Comparison of ENCODE assay signal across 1 cellular context in genomic region chr19:4577020-4577782, GRCh38.
TF ChIP-seq lines count a peak whose summit lies in the region.

No MANE protein-coding gene starts in this region.

TF ChIP-seq in K562, 482 proteins besides CTCF, POLR2A, EP300 and RAD21:
- TF ChIP-seq ARID2 (IDR thresholded peaks at IDR 0.05) (no peak), MYC (IDR thresholded peaks at IDR 0.05; ENCODE audit: low read depth, low read length) (no peak), MYC (CRISPR knock-in tag; IDR thresholded peaks at IDR 0.05; ENCODE audit: borderline replicate concordance, low read depth) (no peak), GATA2 (CRISPR knock-in tag; IDR thresholded peaks at IDR 0.05) (0 out of 2 replicates have a peak, but pooled peaks have one; percentile 22), ELF1 (tag; IDR thresholded peaks at IDR 0.05) (0 out of 2 replicates have a peak, but pooled peaks have one; percentile 36), KAT8 (IDR thresholded peaks at IDR 0.05; ENCODE audit: low read depth) (no peak), SIX5 (IDR thresholded peaks at IDR 0.05; ENCODE audit: borderline replicate concordance in 1 of 2, insufficient read depth in 1 of 2, low read depth in 1 of 2, low read length in 2 of 2) (peak; percentile 46 to 55; a peak in 2 of 4 replicates), CBFB (CRISPR knock-in tag; IDR thresholded peaks at IDR 0.05) (peak; percentile 57; the same call in 1 of the 2 replicates), ZNF3 (CRISPR knock-in tag; IDR thresholded peaks at IDR 0.05) (no peak), YBX1 (IDR thresholded peaks at IDR 0.05) (no peak), PRDM10 (IDR thresholded peaks at IDR 0.05; ENCODE audit: partially characterized antibody) (peak; percentile 97), RBM39 (optimal IDR thresholded peaks at IDR 0.05; ENCODE audit: low read depth, low read length) (no peak), HINFP (tag; conservative IDR thresholded peaks at IDR 0.05; ENCODE audit: low read depth) (peak; percentile 98), HCFC1 (IDR thresholded peaks at IDR 0.05; ENCODE audit: low read depth, low read length) (peak; percentile 84), E2F3 (CRISPR knock-in tag; IDR thresholded peaks at IDR 0.05) (no peak), ZBTB11 (CRISPR knock-in tag; IDR thresholded peaks at IDR 0.05) (no peak), ETS1 (conservative IDR thresholded peaks at IDR 0.05; ENCODE audit: control insufficient read depth, low read depth, low read length) (peak; percentile 75; the same call in 1 of the 2 replicates), CEBPG (CRISPR knock-in tag; IDR thresholded peaks at IDR 0.05) (peak; percentile 51; the same call in 1 of the 2 replicates), CEBPG (tag; conservative IDR thresholded peaks at IDR 0.05 in 1 of 2, IDR thresholded peaks at IDR 0.05 in 1 of 2) (no peak), YY1 (IDR thresholded peaks at IDR 0.05; ENCODE audit: borderline replicate concordance in 1 of 3, control insufficient read depth in 1 of 3, extremely low read depth in 1 of 3, insufficient read depth in 3 of 3, insufficient read length in 1 of 3, insufficient replicate concordance in 2 of 3, low read depth in 1 of 3, low read length in 2 of 3) (peak in 1 of 3 experiments; percentile 70), SMC3 (conservative IDR thresholded peaks at IDR 0.05; ENCODE audit: insufficient read depth, low read depth, low read length) (0 out of 2 replicates have a peak, but pooled peaks have one; percentile 4), VEZF1 (CRISPR knock-in tag; IDR thresholded peaks at IDR 0.05) (no peak), AFF1 (IDR thresholded peaks at IDR 0.05; ENCODE audit: low read depth in 1 of 2, partially characterized antibody in 2 of 2) (peak in 1 of 2 experiments; percentile 85), SAFB (IDR thresholded peaks at IDR 0.05; ENCODE audit: borderline replicate concordance, low read depth, low read length) (no peak), RBM14 (IDR thresholded peaks at IDR 0.05; ENCODE audit: borderline replicate concordance, insufficient read depth, low read depth, low read length) (no peak), ID3 (CRISPR knock-in tag; IDR thresholded peaks at IDR 0.05) (no peak), ID3 (tag; IDR thresholded peaks at IDR 0.05) (0 out of 2 replicates have a peak, but pooled peaks have one; percentile 21), HDGF (IDR thresholded peaks at IDR 0.05) (0 out of 2 replicates have a peak, but pooled peaks have one; percentile 23), ZNF143 (CRISPR knock-in tag; IDR thresholded peaks at IDR 0.05) (peak; percentile 81), ZNF12 (CRISPR knock-in tag; IDR thresholded peaks at IDR 0.05) (peak; percentile 34; the same call in 1 of the 2 replicates), ZBTB5 (IDR thresholded peaks at IDR 0.05) (peak; percentile 96), SPI1 (IDR thresholded peaks at IDR 0.05; ENCODE audit: borderline replicate concordance, low read depth, low read length) (peak; percentile 38; the same call in 1 of the 2 replicates), SAP30 (IDR thresholded peaks at IDR 0.05; ENCODE audit: borderline replicate concordance, insufficient read depth, low read depth, low read length, poor library complexity, severe bottlenecking) (no peak), TAL1 (IDR thresholded peaks at IDR 0.05) (0 out of 2 replicates have a peak, but pooled peaks have one; percentile 10), JUND (IDR thresholded peaks at IDR 0.05; ENCODE audit: borderline replicate concordance, low read depth, low read length) (0 out of 2 replicates have a peak, but pooled peaks have one; percentile 17), JUND (tag; IDR thresholded peaks at IDR 0.05; ENCODE audit: borderline replicate concordance, low read depth, low read length) (no peak), CC2D1A (IDR thresholded peaks at IDR 0.05) (peak; percentile 89; the same call in 1 of the 2 replicates)
